ENCODE assay signal across 17 cellular contexts in genomic region chr21:15094706-15095105, GRCh38. TPM values are rescaled to one million over a fixed set of nuclear protein-coding genes. Genes with fewer than 3 reads are reported as not detected.
DNase-seq lines count a peak whose midpoint lies in the region; TF ChIP-seq lines count a peak whose summit lies in the region.
"Had no signal": no experiment of that assay in that cellular context is flagged by ENCODE, and none has a peak within 500 bp of the region (broad histone marks: within the 10 kb centered on the region; RNA-seq: fewer than 3 reads in every experiment).

No MANE protein-coding gene starts in this region.

- no peaks in the 10 kb centered on the region for H3K27me3 ChIP-seq in parathyroid adenoma (ENCODE audit: control insufficient read depth, insufficient read depth, low read length)
- H3K27me3 ChIP-seq in HAP-1 (ENCODE audit: low read depth): no peaks in the 10 kb centered on the region
- H3K27me3 ChIP-seq: BE2C, Peyer's patch had no signal

- H3K36me3 ChIP-seq in parathyroid adenoma (ENCODE audit: control insufficient read depth, insufficient read depth, low read length) (no peaks in the 10 kb centered on the region), HAP-1 (replicated peaks) (no peaks in the 10 kb centered on the region)
- H3K36me3 ChIP-seq: BE2C, Peyer's patch had no signal

- no peak for TF ChIP-seq CTCF in fibroblast of mammary gland (conservative IDR thresholded peaks at IDR 0.05; ENCODE audit: control insufficient read depth, insufficient read depth, low read depth, low read length)
- TF ChIP-seq CTCF in parathyroid adenoma (IDR thresholded peaks at IDR 0.05): no peak

- in situ Hi-C loops in SK-MEL-5 (cut with HindIII; ENCODE audit: low pct_unique_long_range_greater_than_20kb, low sequenced_read_pairs): no loop called here
- in situ Hi-C loops in HAP-1 (cut with MboI; ENCODE audit: low sequenced_read_pairs): no loop called here

- no peak overlapping the region for H3K9ac ChIP-seq in parathyroid adenoma

- H3K9me3 ChIP-seq in parathyroid adenoma (ENCODE audit: control insufficient read depth, low read length) (no peaks in the 10 kb centered on the region), HAP-1 (no peaks in the 10 kb centered on the region)
- H3K9me3 ChIP-seq: BE2C, Caco-2, Peyer's patch had no signal

- DNase-seq in COLO829 (ENCODE audit: low spot score): peak; percentile 6
- peak; percentile 36 for DNase-seq in SK-MEL-5 (ENCODE audit: low read depth, low spot score)
- peak; percentile 17 for DNase-seq in fibroblast of mammary gland (ENCODE audit: low read depth)
- no peak for DNase-seq in HAP-1 (ENCODE audit: low spot score in 2 of 2)
- no peak for DNase-seq in substantia nigra (lab: John Stamatoyannopoulos, UW)
- DNase-seq in anterior cingulate cortex (lab: John Stamatoyannopoulos, UW): no peak
- DNase-seq in effector CD4-positive, alpha-beta T cell: no peak
- DNase-seq: BE2C; Caco-2; CD4-positive, CD25-positive, alpha-beta regulatory T cell; H9; IMR-90; Karpas-422; NCI-H1105; NCI-H1694; Peyer's patch had no signal

- H3K4me2 ChIP-seq in parathyroid adenoma (ENCODE audit: low read length): no peak overlapping the region

- H2AFZ ChIP-seq in parathyroid adenoma: peak overlapping the region; percentile 15

- H3K4me3 ChIP-seq in fibroblast of mammary gland (ENCODE audit: control insufficient read depth, low read depth, low read length): no peak overlapping the region
- H3K4me3 ChIP-seq in parathyroid adenoma (ENCODE audit: low read depth, low read length): no peak overlapping the region
- H3K4me3 ChIP-seq in HAP-1: no peak overlapping the region
- H3K4me3 ChIP-seq: Peyer's patch had no signal

- no peaks in the 10 kb centered on the region for H3K79me2 ChIP-seq in parathyroid adenoma

- H3K27ac ChIP-seq in parathyroid adenoma (no peak overlapping the region), substantia nigra (ENCODE audit: low read depth, low read length, poor library complexity, severe bottlenecking) (no peak overlapping the region)
- H3K27ac ChIP-seq: Peyer's patch had no signal

- H3K4me1 ChIP-seq in parathyroid adenoma (peaks cover 5% of the 10 kb centered on the region), HAP-1 (no peaks in the 10 kb centered on the region)
- H3K4me1 ChIP-seq: Caco-2, Peyer's patch had no signal

RNA-seq across cellular contexts. Expression of gene NRIP1, which starts 29.9 kb away (rescaled TPM):
- total RNA-seq in SK-MEL-5 (2014; rRNA removed; shearing (Covaris generic)): 9.3 and 9.4 TPM in 2 replicates
- polyA plus RNA-seq in SK-MEL-5 (2015; cell fraction: cytosol; rRNA removed): 2.0 and 3.5 TPM in 2 replicates
- 3.8 and 4.6 TPM in 2 replicates for polyA plus RNA-seq in SK-MEL-5 (2015; cell fraction: nucleus; rRNA removed)

Comparison
In these comparisons a context has a peak if more than half of its experiments do, and no peak if none do; other contexts are left out.
1. DNase-seq: peak in COLO829 (single experiment), SK-MEL-5 (single experiment) and fibroblast of mammary gland (single experiment); none in HAP-1 (0 of 2), substantia nigra (0 of 49), anterior cingulate cortex (0 of 58) and effector CD4-positive, alpha-beta T cell (single experiment).